ENCODE assay signal across 12 cellular contexts in genomic region chr2:222303828-222304736, GRCh38. TPM values are rescaled to one million over a fixed set of nuclear protein-coding genes. Genes with fewer than 3 reads are reported as not detected.
A peak's percentile ranks its signal among the peaks of the same experiment; 100 is the strongest.
DNase-seq lines count a peak whose midpoint lies in the region; ATAC-seq, FAIRE-seq and TF ChIP-seq lines count a peak whose summit lies in the region.
"Had no signal": no experiment of that assay in that cellular context is flagged by ENCODE, and none has a peak within 500 bp of the region (broad histone marks: within the 10 kb centered on the region; RNA-seq: fewer than 3 reads in every experiment).

No MANE protein-coding gene starts in this region.

- no peak for ATAC-seq in natural killer cell treated with Interleukin-12 subunit alpha and Interleukin-12 subunit beta and Interleukin-15 and Interleukin-18, amount 100 ng/mL, for 72 hours
- no peak for ATAC-seq in activated naive CD4-positive, alpha-beta T cell treated with anti-CD3 and anti-CD28 coated beads, Interleukin-2, amount 50 U/mL, for 72 hours
- no peak for ATAC-seq in HG03571 (IDR thresholded peaks at IDR 0.05; ENCODE audit: unreplicated experiment)

- H3K27me3 ChIP-seq in BLaER1 treated with 17β-estradiol and CSF1 and Interleukin-3, amounts not matched to agents 10 nM and 100 nM: peaks cover 92 to 100% (median 100%) of the 10 kb centered on the region in 11 experiments
- peaks cover 58% of the 10 kb centered on the region for H3K27me3 ChIP-seq in ascending aorta

- peaks cover 19 to 72% (median 64%) of the 10 kb centered on the region in 11 experiments for H3K9me3 ChIP-seq in BLaER1 treated with 17β-estradiol and CSF1 and Interleukin-3, amounts not matched to agents 10 nM and 100 nM (replicated peaks in 1 of 11)
- H3K9me3 ChIP-seq in HEK293 (ENCODE audit: control insufficient read depth, insufficient read depth, low read depth, low read length) (no peaks in the 10 kb centered on the region), ascending aorta (no peaks in the 10 kb centered on the region), kidney (ENCODE audit: control insufficient read depth in 1 of 2, low read length in 2 of 2) (no peaks in the 10 kb centered on the region)

- no peaks in the 10 kb centered on the region for H3K36me3 ChIP-seq in BLaER1 treated with 17β-estradiol and CSF1 and Interleukin-3, amounts not matched to agents 10 nM and 100 nM
- H3K36me3 ChIP-seq in HEK293 (ENCODE audit: control insufficient read depth in 2 of 2, insufficient read depth in 1 of 2, low read length in 2 of 2) (no peaks in the 10 kb centered on the region), ascending aorta (no peaks in the 10 kb centered on the region), kidney (ENCODE audit: control insufficient read depth in 1 of 2, insufficient read depth in 2 of 2, low read length in 2 of 2) (no peaks in the 10 kb centered on the region)

- H3K4me1 ChIP-seq in BLaER1 treated with 17β-estradiol and CSF1 and Interleukin-3, amounts not matched to agents 10 nM and 100 nM: peaks cover 12 to 32% (median 29%) of the 10 kb centered on the region in 10 experiments
- H3K4me1 ChIP-seq in HEK293 (ENCODE audit: control insufficient read depth, insufficient read depth, low read length) (peaks cover 6% of the 10 kb centered on the region), ascending aorta (peaks cover 0 to 13% of the 10 kb centered on the region in 2 donors), kidney (ENCODE audit: control insufficient read depth in 1 of 2, insufficient read depth in 1 of 2, low read depth in 1 of 2, low read length in 2 of 2) (peaks cover 4 to 15% of the 10 kb centered on the region in 2 donors)

- intact Hi-C loops in ascending aorta (cut with DNase I): no loop called here
- intact Hi-C loops in kidney (cut with DNase I): no loop called here

- no peak overlapping the region for H3K27ac Mint-ChIP-seq in natural killer cell treated with Interleukin-12 subunit alpha and Interleukin-12 subunit beta and Interleukin-15 and Interleukin-18, amount 100 ng/mL, for 72 hours
- H3K27ac Mint-ChIP-seq in activated naive CD4-positive, alpha-beta T cell treated with anti-CD3 and anti-CD28 coated beads, Interleukin-2, amount 50 U/mL, for 72 hours: peak overlapping the region in 1 of 2 donors; percentile 77

- H3K27ac ChIP-seq in BLaER1 treated with 17β-estradiol and CSF1 and Interleukin-3, amounts not matched to agents 10 nM and 100 nM: peak overlapping the region in 3 of 11 experiments; percentile 4 to 49 (median 12); a peak in 3 of 22 replicates
- H3K27ac ChIP-seq in HEK293 (ENCODE audit: extremely low read depth, low read depth, low read length): no peak overlapping the region
- no peak overlapping the region for H3K27ac ChIP-seq in ascending aorta
- no peak overlapping the region for H3K27ac ChIP-seq in kidney (ENCODE audit: low read depth in 2 of 2, low read length in 2 of 2)

- no peak for FAIRE-seq in kidney (lab: Jason Lieb, UNC)
- FAIRE-seq: bronchial epithelial cell, islet of Langerhans had no signal

- H3K4me3 Mint-ChIP-seq in natural killer cell treated with Interleukin-12 subunit alpha and Interleukin-12 subunit beta and Interleukin-15 and Interleukin-18, amount 100 ng/mL, for 72 hours: peak overlapping the region; percentile 62

- DNase-seq in ascending aorta (ENCODE audit: low spot score in 2 of 2): no peak
- DNase-seq in natural killer cell treated with Interleukin-12 subunit alpha and Interleukin-12 subunit beta and Interleukin-15 and Interleukin-18, amount 100 ng/mL, for 72 hours (ENCODE audit: low spot score): no peak
- DNase-seq in erythroblast (lab: John Stamatoyannopoulos, UW): no peak
- no peak for DNase-seq in activated naive CD4-positive, alpha-beta T cell treated with anti-CD3 and anti-CD28 coated beads, Interleukin-2, amount 50 U/mL, for 72 hours (ENCODE audit: low spot score in 2 of 2)
- DNase-seq in kidney: no peak
- DNase-seq: COR-L47 had no signal

- peak overlapping the region in 4 of 11 experiments; percentile 14 to 72 (median 70); a peak in 7 of 22 replicates for H3K9ac ChIP-seq in BLaER1 treated with 17β-estradiol and CSF1 and Interleukin-3, amounts not matched to agents 10 nM and 100 nM
- no peak overlapping the region for H3K9ac ChIP-seq in kidney (ENCODE audit: low read length in 2 of 2)

- no peak for TF ChIP-seq POLR2A in erythroblast (IDR thresholded peaks at IDR 0.05; ENCODE audit: low read length)

- POLR2A ChIA-PET in HEK293 (lab: Yijun Ruan, JAX): no interaction called here

- H3K4me3 ChIP-seq in BLaER1 treated with 17β-estradiol and CSF1 and Interleukin-3, amounts not matched to agents 10 nM and 100 nM: peak overlapping the region; percentile 58 to 74 (median 62); a peak in 19 of 20 replicates
- no peak overlapping the region for H3K4me3 ChIP-seq in HEK293 (ENCODE audit: low read depth, low read length)
- H3K4me3 ChIP-seq in ascending aorta: peak overlapping the region; percentile 49 to 58
- no peak overlapping the region for H3K4me3 ChIP-seq in kidney (ENCODE audit: low read length in 2 of 2)

- H3K4me1 Mint-ChIP-seq in natural killer cell treated with Interleukin-12 subunit alpha and Interleukin-12 subunit beta and Interleukin-15 and Interleukin-18, amount 100 ng/mL, for 72 hours (ENCODE audit: low read depth in 2 of 2): peaks cover 14 to 25% of the 10 kb centered on the region in 2 donors

- H3K27me3 Mint-ChIP-seq in natural killer cell treated with Interleukin-12 subunit alpha and Interleukin-12 subunit beta and Interleukin-15 and Interleukin-18, amount 100 ng/mL, for 72 hours: peaks cover 67 to 82% of the 10 kb centered on the region in 2 donors

- CTCF ChIA-PET in HEK293 (lab: Yijun Ruan, JAX): no interaction called here

- H3K36me3 Mint-ChIP-seq in natural killer cell treated with Interleukin-12 subunit alpha and Interleukin-12 subunit beta and Interleukin-15 and Interleukin-18, amount 100 ng/mL, for 72 hours: peaks cover 16% of the 10 kb centered on the region
- H3K36me3 Mint-ChIP-seq in activated naive CD4-positive, alpha-beta T cell treated with anti-CD3 and anti-CD28 coated beads, Interleukin-2, amount 50 U/mL, for 72 hours: peaks cover 44 to 47% of the 10 kb centered on the region in 2 donors

- H3K9me3 Mint-ChIP-seq in natural killer cell treated with Interleukin-12 subunit alpha and Interleukin-12 subunit beta and Interleukin-15 and Interleukin-18, amount 100 ng/mL, for 72 hours: peaks cover 8% of the 10 kb centered on the region
- H3K9me3 Mint-ChIP-seq in activated naive CD4-positive, alpha-beta T cell treated with anti-CD3 and anti-CD28 coated beads, Interleukin-2, amount 50 U/mL, for 72 hours: peaks cover 4 to 15% of the 10 kb centered on the region in 2 donors

- TF ChIP-seq CTCF in HEK293 (tag by site-specific recombination; IDR thresholded peaks at IDR 0.05): no peak
- no peak for TF ChIP-seq CTCF in ascending aorta (IDR thresholded peaks at IDR 0.05)
- TF ChIP-seq CTCF in kidney (IDR thresholded peaks at IDR 0.05; ENCODE audit: borderline replicate concordance, extremely low read depth, insufficient read depth): no peak

- peak overlapping the region; percentile 77 to 99 (median 96) for H3K4me2 ChIP-seq in BLaER1 treated with 17β-estradiol and CSF1 and Interleukin-3, amounts not matched to agents 10 nM and 100 nM

- peaks cover 0 to 29% (median 11%) of the 10 kb centered on the region in 11 experiments; a peak in 11 of 22 replicates for H4K20me1 ChIP-seq in BLaER1 treated with 17β-estradiol and CSF1 and Interleukin-3, amounts not matched to agents 10 nM and 100 nM

TF ChIP-seq in HEK293, 187 proteins besides CTCF, POLR2A, EP300 and RAD21:
- TF ChIP-seq ZSCAN30 (tag by site-specific recombination; IDR thresholded peaks at IDR 0.05) (no peak), ZNF311 (tag by site-specific recombination; IDR thresholded peaks at IDR 0.05; ENCODE audit: borderline replicate concordance) (no peak), SCRT2 (tag by site-specific recombination; IDR thresholded peaks at IDR 0.05) (0 out of 2 replicates have a peak, but pooled peaks have one; percentile 30), FEZF1 (tag by site-specific recombination; IDR thresholded peaks at IDR 0.05) (no peak)

RNA-seq across cellular contexts. Expression of gene PAX3, which starts 5.3 kb away (rescaled TPM):
- total RNA-seq in ascending aorta (not detected), kidney (not detected)
- total RNA-seq in natural killer cell treated with Interleukin-12 subunit alpha and Interleukin-12 subunit beta and Interleukin-15 and Interleukin-18, amount 100 ng/mL, for 72 hours: not detected
- not detected for total RNA-seq in activated naive CD4-positive, alpha-beta T cell treated with anti-CD3 and anti-CD28 coated beads, Interleukin-2, amount 50 U/mL, for 72 hours
- polyA plus RNA-seq in kidney (ENCODE audit: insufficient read depth, low read depth, low replicate concordance): not detected
- total RNA-seq: bronchial epithelial cell, ureter had no signal

Comparison
In these comparisons a context has a peak if more than half of its experiments do, and no peak if none do; other contexts are left out.
1. H3K4me3 ChIP-seq: peak in BLaER1 treated with 17β-estradiol and CSF1 and Interleukin-3, amounts not matched to agents 10 nM and 100 nM (10 of 10) and ascending aorta (2 of 2); none in HEK293 (single experiment) and kidney (0 of 2).